11 cellular contexts compared by ENCODE assay signal in the genomic region with DNA sequence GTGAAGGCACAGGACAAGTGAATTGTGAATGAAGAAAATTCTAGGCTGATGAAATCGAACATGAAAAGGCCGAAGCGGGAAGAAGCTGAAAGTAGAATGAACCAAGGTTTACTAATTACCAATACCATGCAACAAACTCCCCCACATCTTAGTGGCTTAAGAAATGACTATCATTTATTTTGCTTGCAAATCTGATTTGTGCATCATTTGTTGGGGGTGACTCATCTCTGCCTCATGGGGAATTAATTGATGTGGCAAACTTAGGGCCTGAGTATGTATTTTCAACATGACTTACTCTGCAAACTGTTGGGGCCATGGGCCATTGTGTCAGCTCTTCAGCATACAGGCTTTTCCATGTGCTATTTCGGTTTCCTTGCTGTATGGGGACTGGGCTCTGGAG. TPM values are rescaled to one million over a fixed set of nuclear protein-coding genes. Genes with fewer than 3 reads are reported as not detected.
DNase-seq lines count a peak whose midpoint lies in the region; ATAC-seq, FAIRE-seq and TF ChIP-seq lines count a peak whose summit lies in the region.
"Had no signal": no experiment of that assay in that cellular context is flagged by ENCODE, and none has a peak within 500 bp of the region (broad histone marks: within the 10 kb centered on the region; RNA-seq: fewer than 3 reads in every experiment).

No MANE protein-coding gene starts in this region.

- H4K20me1 ChIP-seq in astrocyte (ENCODE audit: insufficient read depth, low read length), result no peaks in the 10 kb centered on the region

- FAIRE-seq in astrocyte (lab: Jason Lieb, UNC) (no peak), D721Med (lab: Jason Lieb, UNC) (no peak)

- peaks cover 3% of the 10 kb centered on the region for H3K4me1 Mint-ChIP-seq in astrocyte (ENCODE audit: low read depth, unreplicated experiment)

- H3K36me3 Mint-ChIP-seq in astrocyte (ENCODE audit: low read depth, unreplicated experiment), result no peaks in the 10 kb centered on the region

- peaks cover 7% of the 10 kb centered on the region for H3K27me3 Mint-ChIP-seq in astrocyte (ENCODE audit: low read depth, unreplicated experiment)
- H3K27me3 Mint-ChIP-seq: dendritic cell treated with granulocyte-macrophage colony-stimulating factor and Interleukin-4, amounts not matched to agents 40 ng/mL and 50 ng/mL, for 4 days had no signal

- H3K27ac Mint-ChIP-seq in astrocyte (ENCODE audit: unreplicated experiment), result no peak overlapping the region
- H3K27ac Mint-ChIP-seq: dendritic cell treated with granulocyte-macrophage colony-stimulating factor and Interleukin-4, amounts not matched to agents 40 ng/mL and 50 ng/mL, for 4 days had no signal

- no peak for TF ChIP-seq CTCF in astrocyte (IDR thresholded peaks at IDR 0.05; ENCODE audit: insufficient read depth, low read depth, low read length)
- no peak for TF ChIP-seq CTCF in D721Med (IDR thresholded peaks at IDR 0.05; ENCODE audit: insufficient read depth, missing control alignments)
- TF ChIP-seq CTCF in sigmoid colon (IDR thresholded peaks at IDR 0.05), result no peak

- no peaks in the 10 kb centered on the region for H3K79me2 ChIP-seq in astrocyte (ENCODE audit: insufficient read depth, low read length)

- H3K9me3 Mint-ChIP-seq in astrocyte (ENCODE audit: unreplicated experiment), result no peaks in the 10 kb centered on the region
- H3K9me3 Mint-ChIP-seq: dendritic cell treated with granulocyte-macrophage colony-stimulating factor and Interleukin-4, amounts not matched to agents 40 ng/mL and 50 ng/mL, for 4 days had no signal

- no peak overlapping the region for H3K4me3 Mint-ChIP-seq in astrocyte (ENCODE audit: unreplicated experiment)
- H3K4me3 Mint-ChIP-seq: dendritic cell treated with granulocyte-macrophage colony-stimulating factor and Interleukin-4, amounts not matched to agents 40 ng/mL and 50 ng/mL, for 4 days had no signal

- no peak overlapping the region for H2AFZ ChIP-seq in astrocyte (ENCODE audit: low read depth, low read length)

- H3K27ac ChIP-seq in astrocyte (ENCODE audit: low read depth, low read length) (no peak overlapping the region), aorta (ENCODE audit: low read depth in 1 of 2, low read length in 2 of 2) (no peak overlapping the region), sigmoid colon (no peak overlapping the region)

- no peak overlapping the region for H3K4me3 ChIP-seq in astrocyte (ENCODE audit: insufficient read depth, low read depth, low read length)
- no peak overlapping the region for H3K4me3 ChIP-seq in skeletal muscle cell (ENCODE audit: low read depth, low read length)
- no peak overlapping the region for H3K4me3 ChIP-seq in aorta (ENCODE audit: low read length in 2 of 2)
- no peak overlapping the region for H3K4me3 ChIP-seq in sigmoid colon

- intact Hi-C loops in aorta (cut with DNase I) (no loop called here), sigmoid colon (cut with DNase I) (no loop called here)

- H3K27me3 ChIP-seq in astrocyte (ENCODE audit: insufficient read depth, low read length) (no peaks in the 10 kb centered on the region), aorta (ENCODE audit: control insufficient read depth in 1 of 2, insufficient read depth in 2 of 2, low read length in 1 of 2) (no peaks in the 10 kb centered on the region), sigmoid colon (no peaks in the 10 kb centered on the region)

- peak overlapping the region; percentile 11 for H3K4me2 ChIP-seq in astrocyte (ENCODE audit: low read length)

- ATAC-seq in aorta (ENCODE audit: low FRiP score), result no peak

- DNase-seq in EL (peak; percentile 40), M059J (ENCODE audit: low read depth) (peak; percentile 57), astrocyte (ENCODE audit: low read depth) (peak; percentile 88), skeletal muscle cell (ENCODE audit: low read depth) (peak; percentile 73), glomerular visceral epithelial cell (ENCODE audit: extremely low spot score) (no peak), aorta (no peak), D721Med (ENCODE audit: insufficient read length, low spot score) (no peak), sigmoid colon (no peak)
- DNase-seq: GOT3, NCI-H526 had no signal

- no peak overlapping the region for H3K9ac ChIP-seq in astrocyte (ENCODE audit: low read length)

- H3K36me3 ChIP-seq in astrocyte (ENCODE audit: insufficient read depth, low read length) (no peaks in the 10 kb centered on the region), aorta (ENCODE audit: control insufficient read depth in 1 of 2, insufficient read depth in 2 of 2, low read length in 1 of 2) (no peaks in the 10 kb centered on the region), sigmoid colon (no peaks in the 10 kb centered on the region)

- H3K9me3 ChIP-seq in astrocyte (ENCODE audit: insufficient read depth, low read depth, low read length), result no peaks in the 10 kb centered on the region
- H3K9me3 ChIP-seq in aorta (ENCODE audit: control insufficient read depth, low read length), result no peaks in the 10 kb centered on the region
- no peaks in the 10 kb centered on the region for H3K9me3 ChIP-seq in sigmoid colon

- no peak for TF ChIP-seq POLR2A in sigmoid colon (IDR thresholded peaks at IDR 0.05)

- H3K4me1 ChIP-seq in astrocyte (ENCODE audit: insufficient read depth, low read length) (peaks cover 3% of the 10 kb centered on the region), aorta (ENCODE audit: control insufficient read depth in 1 of 2, insufficient read depth in 2 of 2, low read length in 2 of 2) (no peaks in the 10 kb centered on the region), sigmoid colon (peaks cover 0 to 8% (median 0%) of the 10 kb centered on the region in 4 donors)

- WGBS in aorta, 2 donors, result 86 to 94% methylated on average over 4 of the region's 4 CpGs
- WGBS in sigmoid colon, 2 donors, result 79 to 88% methylated on average over 4 of the region's 4 CpGs

- TF ChIP-seq EP300 in sigmoid colon (IDR thresholded peaks at IDR 0.05), result no peak

RNA-seq across cellular contexts. Expression of a gene that starts 26.8 kb away (rescaled TPM):
- total RNA-seq in M059J (2014; rRNA removed; shearing (Covaris generic)), result not detected in 2 replicates
- total RNA-seq in astrocyte (3.9 and 6.6 TPM in 2 replicates), aorta (under 1 TPM; 0.18 to 0.58 TPM), sigmoid colon (under 1 TPM in 2 of 4 donors, not detected in 2; under 0.01 to 0.55 TPM)
- polyA plus RNA-seq in aorta (1 to 10 TPM in 1 of 2 donors, under 1 TPM in 1; 0.38 to 2.8 TPM), sigmoid colon (10 to 100 TPM; 19.8 to 37.0 (median 21.3) TPM)

Comparison
In these comparisons a context has a peak if more than half of its experiments do, and no peak if none do; other contexts are left out.
1. DNase-seq: peak in EL (single experiment), M059J (single experiment), astrocyte (single experiment) and skeletal muscle cell (single experiment); none in glomerular visceral epithelial cell (single experiment), aorta (0 of 2), D721Med (single experiment) and sigmoid colon (single experiment).